ENCODE assay signal across 8 cellular contexts in the genomic region with DNA sequence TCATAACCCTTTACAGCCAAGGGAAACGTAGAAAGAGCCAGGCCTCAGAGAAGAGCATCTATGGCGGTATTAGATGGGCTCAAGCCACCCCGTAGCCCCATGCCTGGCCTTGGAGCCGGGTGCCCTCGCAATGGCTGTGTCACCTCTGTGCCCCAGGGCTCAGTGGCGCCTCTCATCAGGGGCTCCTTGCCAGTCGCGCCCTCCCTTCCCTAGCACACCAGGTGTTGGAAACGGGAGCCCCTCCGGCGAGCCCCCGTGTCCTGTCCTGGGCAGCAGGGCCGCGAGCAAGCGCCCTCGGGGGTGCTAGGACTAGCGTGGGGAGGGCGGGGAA. TPM values are rescaled to one million over a fixed set of nuclear protein-coding genes. Genes with fewer than 3 reads are reported as not detected.
DNase-seq lines count a peak whose midpoint lies in the region; ATAC-seq and TF ChIP-seq lines count a peak whose summit lies in the region.

No MANE protein-coding gene starts in this region.

- H3K4me1 ChIP-seq in OCI-LY3 (ENCODE audit: low read length) (peaks cover 9% of the 10 kb centered on the region), esophagus (ENCODE audit: control insufficient read depth in 2 of 2, insufficient read depth in 2 of 2, low read length in 1 of 2) (peaks cover 0 to 10% of the 10 kb centered on the region in 2 donors), osteoblast (ENCODE audit: insufficient read depth, low read length) (peaks cover 7% of the 10 kb centered on the region)

- H3K4me3 ChIP-seq in GM08714 (ENCODE audit: low read length) (peak overlapping the region; percentile 86), OCI-LY3 (ENCODE audit: low read length) (peak overlapping the region; percentile 90), esophagus (ENCODE audit: low read depth in 1 of 2, low read length in 2 of 2) (peak overlapping the region; percentile 78 to 81), osteoblast (ENCODE audit: insufficient read depth, low read length) (peak overlapping the region; percentile 94)

- peaks cover 49% of the 10 kb centered on the region for H3K9me3 ChIP-seq in OCI-LY3 (ENCODE audit: insufficient read depth, low read length)
- H3K9me3 ChIP-seq in esophagus (ENCODE audit: control insufficient read depth in 2 of 2, insufficient read depth in 1 of 2, low read depth in 1 of 2, low read length in 1 of 2): peaks cover 15 to 42% of the 10 kb centered on the region in 2 donors
- peaks cover 6% of the 10 kb centered on the region for H3K9me3 ChIP-seq in osteoblast (ENCODE audit: low read depth, low read length)

- H3K4me2 ChIP-seq in OCI-LY3 (ENCODE audit: low read length) (peak overlapping the region; percentile 69), osteoblast (ENCODE audit: insufficient read depth, low read length) (peak overlapping the region; percentile 77)

- H3K9ac ChIP-seq in OCI-LY3 (ENCODE audit: low read length): peak overlapping the region; percentile 71

- H3K27ac ChIP-seq in OCI-LY3 (ENCODE audit: low read length) (no peak overlapping the region), esophagus (ENCODE audit: low read depth in 2 of 2, low read length in 1 of 2) (peak overlapping the region; percentile 78 to 88), osteoblast (ENCODE audit: low read depth, low read length) (peak overlapping the region; percentile 45)

- no peaks in the 10 kb centered on the region for H4K20me1 ChIP-seq in OCI-LY3 (ENCODE audit: insufficient read depth, low read length)
- no peaks in the 10 kb centered on the region for H4K20me1 ChIP-seq in osteoblast (ENCODE audit: insufficient read depth, low read length)

- no peaks in the 10 kb centered on the region for H3K27me3 ChIP-seq in OCI-LY3 (ENCODE audit: low read depth, low read length)
- no peaks in the 10 kb centered on the region for H3K27me3 ChIP-seq in esophagus (ENCODE audit: control insufficient read depth in 1 of 2, insufficient read depth in 2 of 2, low read length in 2 of 2)
- no peaks in the 10 kb centered on the region for H3K27me3 ChIP-seq in osteoblast (ENCODE audit: insufficient read depth, low read length)

- TF ChIP-seq CTCF in OCI-LY3 (IDR thresholded peaks at IDR 0.05; ENCODE audit: low read depth, low read length): no peak
- no peak for TF ChIP-seq CTCF in osteoblast (IDR thresholded peaks at IDR 0.05; ENCODE audit: extremely low read depth, low read depth, low read length)

- WGBS in esophagus, 2 donors: 1 to 2% methylated on average over 17 to 18 of the region's 18 CpGs

- H3K36me3 ChIP-seq in OCI-LY3 (replicated peaks; ENCODE audit: low read depth, low read length) (peaks cover 42% of the 10 kb centered on the region), esophagus (ENCODE audit: control insufficient read depth in 2 of 2, insufficient read depth in 2 of 2, low read length in 1 of 2) (peaks cover 10 to 18% of the 10 kb centered on the region in 2 donors), osteoblast (ENCODE audit: insufficient read depth, low read length) (peaks cover 12% of the 10 kb centered on the region)

- ATAC-seq in HG02571 (IDR thresholded peaks at IDR 0.05; ENCODE audit: unreplicated experiment): no peak
- no peak for ATAC-seq in left lobe of liver

- peaks cover 37% of the 10 kb centered on the region for H3K79me2 ChIP-seq in OCI-LY3 (ENCODE audit: low read length)
- H3K79me2 ChIP-seq in osteoblast (ENCODE audit: insufficient read depth, low read length): peaks cover 43% of the 10 kb centered on the region

- DNase-seq in osteoblast (ENCODE audit: insufficient read length, low spot score, missing footprints): no peak
- no peak for DNase-seq in NCI-H226
- no peak for DNase-seq in medulla oblongata (ENCODE audit: extremely low spot score)
- DNase-seq in left lobe of liver (ENCODE audit: low spot score): no peak

- peak overlapping the region; percentile 39; the same call in 1 of the 2 replicates for H2AFZ ChIP-seq in OCI-LY3 (ENCODE audit: low read depth, low read length)
- peak overlapping the region; percentile 86 for H2AFZ ChIP-seq in osteoblast (ENCODE audit: low read length)

RNA-seq across cellular contexts. Expression of a gene that starts 0.5 kb away (rescaled TPM):
- 1 to 10 TPM; 2.5 TPM for polyA plus RNA-seq in esophagus
- total RNA-seq in osteoblast (5.8 and 5.9 TPM in 2 replicates), left lobe of liver (1.1 TPM)

RNA-seq across cellular contexts. Expression of a gene that starts 11.9 kb away (rescaled TPM):
- polyA plus RNA-seq in esophagus: 1 to 10 TPM; 2.0 to 3.0 TPM
- 4.7 and 5.1 TPM in 2 replicates for total RNA-seq in osteoblast
- total RNA-seq in left lobe of liver: 3.5 TPM

RNA-seq across cellular contexts. Expression of a gene that starts 27.3 kb away (rescaled TPM):
- 1 to 10 TPM in 1 of 2 donors, under 1 TPM in 1; 0.32 to 1.0 TPM for polyA plus RNA-seq in esophagus
- total RNA-seq in osteoblast: 0.36 TPM in 1 of 2 replicates, not detected in the other
- 1.1 TPM for total RNA-seq in left lobe of liver

RNA-seq across cellular contexts. Expression of a gene that starts 30.7 kb away (rescaled TPM):
- polyA plus RNA-seq in esophagus: 1 to 10 TPM; 1.7 to 2.4 TPM
- total RNA-seq in osteoblast: 20.6 TPM in 2 replicates
- 15.2 TPM for total RNA-seq in left lobe of liver

RNA-seq across cellular contexts. Expression of a gene that starts 55.6 kb away (rescaled TPM):
- polyA plus RNA-seq in esophagus: 1 to 10 TPM; 4.6 to 7.2 TPM
- total RNA-seq in osteoblast: 16.3 and 17.4 TPM in 2 replicates
- total RNA-seq in left lobe of liver: 9.2 TPM
